ENCODE assay signal across 11 cellular contexts in genomic region chr12:27592548-27592947, GRCh38.
DNase-seq lines count a peak whose midpoint lies in the region; ATAC-seq, FAIRE-seq and TF ChIP-seq lines count a peak whose summit lies in the region.
"Had no signal": no experiment of that assay in that cellular context is flagged by ENCODE, and none has a peak within 500 bp of the region (broad histone marks: within the 10 kb centered on the region; RNA-seq: fewer than 3 reads in every experiment).

No MANE protein-coding gene starts in this region.

- H3K79me2 ChIP-seq in HepG2 (ENCODE audit: insufficient read depth, low read length) = no peaks in the 10 kb centered on the region

- no peaks in the 10 kb centered on the region for H3K36me3 ChIP-seq in right lobe of liver
- H3K36me3 ChIP-seq in HepG2 (replicated peaks in 1 of 2; ENCODE audit: control insufficient read depth in 1 of 2, insufficient read depth in 2 of 2, low read length in 2 of 2) = peaks cover 0 to 3% of the 10 kb centered on the region in 2 experiments; a peak in 1 of 5 replicates
- no peaks in the 10 kb centered on the region for H3K36me3 ChIP-seq in body of pancreas (replicated peaks in 1 of 2; ENCODE audit: insufficient read depth in 1 of 2, low read depth in 2 of 2)
- H3K36me3 ChIP-seq in aorta (ENCODE audit: control insufficient read depth in 1 of 2, insufficient read depth in 2 of 2, low read length in 1 of 2) = no peaks in the 10 kb centered on the region

- TF ChIP-seq EP300 in HepG2 (IDR thresholded peaks at IDR 0.05; ENCODE audit: low read depth in 2 of 2, low read length in 2 of 2) (no peak), HepG2 (CRISPR knock-in tag; IDR thresholded peaks at IDR 0.05; ENCODE audit: borderline replicate concordance) (no peak)

- no peak overlapping the region for H3K4me2 ChIP-seq in HepG2 (ENCODE audit: low read depth, low read length)
- H3K4me2 ChIP-seq: BLaER1 treated with 17β-estradiol and CSF1 and Interleukin-3, amounts not matched to agents 10 nM and 100 nM had no signal

- no peak overlapping the region for H3K9ac ChIP-seq in HepG2 (ENCODE audit: insufficient read depth, low read depth, low read length)
- H3K9ac ChIP-seq: BLaER1 treated with 17β-estradiol and CSF1 and Interleukin-3, amounts not matched to agents 10 nM and 100 nM had no signal

- no TSS peak for BruUV-seq in HepG2 (replicated peaks; lab: Mats Ljungman, UMichigan)

- POLR2A ChIA-PET in HepG2 (lab: Yijun Ruan, JAX) = no interaction called here

- no peak for DNase-seq in right lobe of liver
- DNase-seq in HepG2 (ENCODE audit: low spot score) = no peak
- peak; percentile 22 to 45 (median 24) for DNase-seq in body of pancreas
- no peak for DNase-seq in left lobe of liver (ENCODE audit: low spot score)
- DNase-seq in aorta = peak; percentile 63 to 76
- no peak for DNase-seq in G401 (ENCODE audit: low spot score)
- DNase-seq in GDM1 (lab: John Stamatoyannopoulos, UW) = no peak
- DNase-seq: activated T-cell treated with anti-CD3 and anti-CD28 coated beads, Interleukin-2, amount 50 U/mL, for 1 hour; SHP77 had no signal

- TF ChIP-seq POLR2A in right lobe of liver (IDR thresholded peaks at IDR 0.05) = no peak
- no peak for TF ChIP-seq POLR2A in HepG2 (IDR thresholded peaks at IDR 0.05; ENCODE audit: insufficient read depth in 1 of 2, low read depth in 2 of 2, low read length in 2 of 2)
- no peak for TF ChIP-seq POLR2A in body of pancreas (IDR thresholded peaks at IDR 0.05)

- H3K27ac ChIP-seq in right lobe of liver (no peak overlapping the region), HepG2 (ENCODE audit: extremely low read length, insufficient read depth, low read length) (no peak overlapping the region), body of pancreas (no peak overlapping the region), aorta (ENCODE audit: low read depth in 1 of 2, low read length in 2 of 2) (peak overlapping the region in 1 of 2 donors; percentile 28)
- H3K27ac ChIP-seq: BLaER1 treated with 17β-estradiol and CSF1 and Interleukin-3, amounts not matched to agents 10 nM and 100 nM had no signal

- no peaks in the 10 kb centered on the region for H3K9me3 ChIP-seq in right lobe of liver
- H3K9me3 ChIP-seq in HepG2 (ENCODE audit: low read length) = no peaks in the 10 kb centered on the region
- no peaks in the 10 kb centered on the region for H3K9me3 ChIP-seq in body of pancreas
- H3K9me3 ChIP-seq in aorta (ENCODE audit: control insufficient read depth, low read length) = no peaks in the 10 kb centered on the region

- FAIRE-seq in HepG2 (lab: Jason Lieb, UNC) = no peak

- no peak overlapping the region for H2AFZ ChIP-seq in HepG2 (ENCODE audit: low read length)

- H3K27me3 ChIP-seq in right lobe of liver (no peaks in the 10 kb centered on the region), HepG2 (ENCODE audit: control insufficient read depth in 1 of 2, insufficient read depth in 2 of 2, low read length in 2 of 2) (no peaks in the 10 kb centered on the region), body of pancreas (no peaks in the 10 kb centered on the region), aorta (ENCODE audit: control insufficient read depth in 1 of 2, insufficient read depth in 2 of 2, low read length in 1 of 2) (no peaks in the 10 kb centered on the region)
- H3K27me3 ChIP-seq: BLaER1 treated with 17β-estradiol and CSF1 and Interleukin-3, amounts not matched to agents 10 nM and 100 nM had no signal

- no peaks in the 10 kb centered on the region for H4K20me1 ChIP-seq in HepG2 (ENCODE audit: insufficient read depth, low read length)

- no peak for TF ChIP-seq RAD21 in HepG2 (CRISPR knock-in tag; IDR thresholded peaks at IDR 0.05)

- intact Hi-C loops in right lobe of liver (cut with DNase I) = no loop called here
- intact Hi-C loops in HepG2 (cut with micrococcal nuclease; ENCODE audit: unreplicated experiment) = no loop called here
- intact Hi-C loops in body of pancreas (cut with DNase I) = no loop called here
- intact Hi-C loops in aorta (cut with DNase I) = loop anchor here in 1 of 2 donors (10.0 kb wide), 1 partner anchor 68 kb away; the partner anchor contains the start of gene PPFIBP1

- WGBS in right lobe of liver (ENCODE audit: insufficient coverage, low coverage, low lambda C conversion rate, missing lambda C conversion rate) = 65% methylated on average over 3 of the region's 5 CpGs
- WGBS in HepG2 (ENCODE audit: low lambda C conversion rate) = 95% methylated on average over 5 of the region's 5 CpGs
- 66 to 74% methylated on average over 5 of the region's 5 CpGs for WGBS in body of pancreas, 2 donors
- WGBS in aorta, 2 donors = 15% methylated on average over 5 of the region's 5 CpGs

- CTCF ChIA-PET in HepG2 (lab: Yijun Ruan, JAX; ENCODE audit: low intra/inter-chr PET ratio, low total read pairs) = no interaction called here

- no peak overlapping the region for H3K4me3 ChIP-seq in right lobe of liver
- no peak overlapping the region for H3K4me3 ChIP-seq in HepG2 (replicated peaks in 1 of 3; ENCODE audit: insufficient read depth in 1 of 3, low read depth in 2 of 3, low read length in 3 of 3)
- no peak overlapping the region for H3K4me3 ChIP-seq in body of pancreas
- H3K4me3 ChIP-seq in aorta (ENCODE audit: low read length in 2 of 2) = no peak overlapping the region
- H3K4me3 ChIP-seq: BLaER1 treated with 17β-estradiol and CSF1 and Interleukin-3, amounts not matched to agents 10 nM and 100 nM had no signal

- peaks cover 0 to 3% (median 0%) of the 10 kb centered on the region in 4 donors for H3K4me1 ChIP-seq in right lobe of liver
- no peaks in the 10 kb centered on the region for H3K4me1 ChIP-seq in HepG2 (ENCODE audit: insufficient read depth, low read length)
- H3K4me1 ChIP-seq in body of pancreas = peaks cover 6% of the 10 kb centered on the region
- peaks cover 0 to 2% of the 10 kb centered on the region in 2 donors for H3K4me1 ChIP-seq in aorta (ENCODE audit: control insufficient read depth in 1 of 2, insufficient read depth in 2 of 2, low read length in 2 of 2)

- peak; percentile 44 to 63 (median 58) for ATAC-seq in right lobe of liver
- ATAC-seq in HepG2 = no peak
- peak; percentile 47 for ATAC-seq in body of pancreas
- peak; percentile 37 for ATAC-seq in left lobe of liver
- ATAC-seq in aorta (ENCODE audit: low FRiP score) = peak; percentile 56
- ATAC-seq in HG02798 (IDR thresholded peaks at IDR 0.05; ENCODE audit: poor library complexity, unreplicated experiment) = no peak

- no peak for TF ChIP-seq CTCF in right lobe of liver (IDR thresholded peaks at IDR 0.05)
- TF ChIP-seq CTCF in HepG2 (CRISPR knock-in tag; IDR thresholded peaks at IDR 0.05) = no peak
- no peak for TF ChIP-seq CTCF in body of pancreas (IDR thresholded peaks at IDR 0.05)

- in situ Hi-C loops in HepG2 (cut with HindIII; ENCODE audit: extremely low pct_ligation_motif_present, low pct_unique_long_range_greater_than_20kb) = no loop called here
- in situ Hi-C loops in G401 (cut with HindIII; ENCODE audit: low sequenced_read_pairs) = no loop called here

TF ChIP-seq in HepG2, 621 proteins besides CTCF, POLR2A, EP300 and RAD21 (continues in another document):
- TF ChIP-seq JUNB (CRISPR knock-in tag; IDR thresholded peaks at IDR 0.05; ENCODE audit: borderline replicate concordance) (no peak), ZNF737 (CRISPR knock-in tag; IDR thresholded peaks at IDR 0.05; ENCODE audit: borderline replicate concordance) (no peak), ZFP1 (CRISPR knock-in tag; IDR thresholded peaks at IDR 0.05) (no peak), THRA (CRISPR knock-in tag; IDR thresholded peaks at IDR 0.05; ENCODE audit: borderline replicate concordance) (no peak), ESRRA (CRISPR knock-in tag; IDR thresholded peaks at IDR 0.05; ENCODE audit: low read depth) (no peak), ZNF883 (CRISPR knock-in tag; IDR thresholded peaks at IDR 0.05; ENCODE audit: not compliant biosample characterization) (no peak), ELF1 (CRISPR knock-in tag; IDR thresholded peaks at IDR 0.05) (no peak), YEATS4 (CRISPR knock-in tag; IDR thresholded peaks at IDR 0.05; ENCODE audit: borderline replicate concordance) (no peak), CCDC6 (CRISPR knock-in tag; IDR thresholded peaks at IDR 0.05) (no peak), NFE2 (CRISPR knock-in tag; IDR thresholded peaks at IDR 0.05) (no peak), ATRX (CRISPR knock-in tag; IDR thresholded peaks at IDR 0.05; ENCODE audit: borderline replicate concordance) (no peak), ZNF879 (CRISPR knock-in tag; IDR thresholded peaks at IDR 0.05) (no peak)
- TF ChIP-seq, protein P1, sequence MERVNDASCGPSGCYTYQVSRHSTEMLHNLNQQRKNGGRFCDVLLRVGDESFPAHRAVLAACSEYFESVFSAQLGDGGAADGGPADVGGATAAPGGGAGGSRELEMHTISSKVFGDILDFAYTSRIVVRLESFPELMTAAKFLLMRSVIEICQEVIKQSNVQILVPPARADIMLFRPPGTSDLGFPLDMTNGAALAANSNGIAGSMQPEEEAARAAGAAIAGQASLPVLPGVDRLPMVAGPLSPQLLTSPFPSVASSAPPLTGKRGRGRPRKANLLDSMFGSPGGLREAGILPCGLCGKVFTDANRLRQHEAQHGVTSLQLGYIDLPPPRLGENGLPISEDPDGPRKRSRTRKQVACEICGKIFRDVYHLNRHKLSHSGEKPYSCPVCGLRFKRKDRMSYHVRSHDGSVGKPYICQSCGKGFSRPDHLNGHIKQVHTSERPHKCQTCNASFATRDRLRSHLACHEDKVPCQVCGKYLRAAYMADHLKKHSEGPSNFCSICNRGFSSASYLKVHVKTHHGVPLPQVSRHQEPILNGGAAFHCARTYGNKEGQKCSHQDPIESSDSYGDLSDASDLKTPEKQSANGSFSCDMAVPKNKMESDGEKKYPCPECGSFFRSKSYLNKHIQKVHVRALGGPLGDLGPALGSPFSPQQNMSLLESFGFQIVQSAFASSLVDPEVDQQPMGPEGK (CRISPR knock-in tag; IDR thresholded peaks at IDR 0.05) = no peak

Comparison
In these comparisons a context has a peak if more than half of its experiments do, and no peak if none do; other contexts are left out.
1. ATAC-seq: peak in right lobe of liver (4 of 4), body of pancreas (single experiment), left lobe of liver (single experiment) and aorta (single experiment); none in HepG2 (single experiment) and HG02798 (single experiment).
2. DNase-seq: peak in body of pancreas (4 of 4) and aorta (2 of 2); none in right lobe of liver (0 of 3), HepG2 (single experiment), left lobe of liver (single experiment), G401 (single experiment) and GDM1 (single experiment).